21 cellular contexts compared by ENCODE assay signal in genomic region chr7:126065766-126066165, GRCh38.
"Had no signal": no experiment of that assay in that cellular context is flagged by ENCODE, and none has a peak within 500 bp of the region (broad histone marks: within the 10 kb centered on the region; RNA-seq: fewer than 3 reads in every experiment).

No MANE protein-coding gene starts in this region.

- ATAC-seq: natural killer cell; psoas muscle; right lobe of liver; stimulated activated naive B cell treated with anti-CD40 and anti-IgM and Interleukin-4, amounts not matched to agents 10 μg/mL and 1 μg/mL and 100 μg/mL, for 72 hours; stimulated activated naive CD8-positive, alpha-beta T cell treated with anti-CD3 and anti-CD28 coated beads, Interleukin-15, Interleukin-2, amounts not matched to agents 100 U/mL and 50 U/mL, for 24 hours had no signal

- H3K27ac Mint-ChIP-seq: mesothelial cell of epicardium; naive B cell; natural killer cell; nephron progenitor cell; neural progenitor cell; stimulated activated naive B cell treated with anti-CD40 and anti-IgM and Interleukin-4, amounts not matched to agents 10 μg/mL and 1 μg/mL and 100 μg/mL, for 72 hours had no signal

- DNase-seq: islet precursor cell; left ventricle myocardium inferior; mesendoderm; naive B cell; natural killer cell; nephron progenitor cell; occipital lobe; psoas muscle; right lobe of liver; stimulated activated CD4-positive, alpha-beta T cell treated with anti-CD3 and anti-CD28 coated beads, Interleukin-1b, Interleukin-23, amount 100 ng/mL, for 48 hours; stimulated activated CD4-positive, alpha-beta T cell treated with anti-CD3 and anti-CD28 coated beads, Interleukin-2, amount 100 ng/mL, for 48 hours; stimulated activated CD4-positive, alpha-beta T cell treated with anti-CD3 and anti-CD28 coated beads, Interleukin-4, amount 100 ng/mL, for 4 hours; stimulated activated naive B cell treated with anti-CD40 and anti-IgM and Interleukin-4, amounts not matched to agents 10 μg/mL and 1 μg/mL and 100 μg/mL, for 72 hours; stimulated activated naive CD8-positive, alpha-beta T cell treated with anti-CD3 and anti-CD28 coated beads, Interleukin-15, Interleukin-2, amounts not matched to agents 100 U/mL and 50 U/mL, for 24 hours; stomach; testis; thyroid gland; transverse colon; upper lobe of left lung had no signal

- H3K36me3 Mint-ChIP-seq: mesothelial cell of epicardium; naive B cell; neural progenitor cell; stimulated activated naive B cell treated with anti-CD40 and anti-IgM and Interleukin-4, amounts not matched to agents 10 μg/mL and 1 μg/mL and 100 μg/mL, for 72 hours had no signal

- H3K9me3 Mint-ChIP-seq: nephron progenitor cell had no signal
